ENCODE assay signal across 19 cellular contexts in genomic region chr6:12401200-12401599, GRCh38.
DNase-seq lines count a peak whose midpoint lies in the region; ATAC-seq and TF ChIP-seq lines count a peak whose summit lies in the region.
"Had no signal": no experiment of that assay in that cellular context is flagged by ENCODE, and none has a peak within 500 bp of the region (broad histone marks: within the 10 kb centered on the region; RNA-seq: fewer than 3 reads in every experiment).

No MANE protein-coding gene starts in this region.

- H3K9me3 ChIP-seq in adrenal gland (replicated peaks in 1 of 3) (no peaks in the 10 kb centered on the region), stomach smooth muscle (ENCODE audit: control insufficient read depth in 2 of 2, low read length in 2 of 2) (no peaks in the 10 kb centered on the region)

- no peak for TF ChIP-seq POLR2A in adrenal gland (IDR thresholded peaks at IDR 0.05)

- H3K4me1 Mint-ChIP-seq in stimulated activated naive CD8-positive, alpha-beta T cell treated with anti-CD3 and anti-CD28 coated beads, Interleukin-15, amount 100 ng/mL, for 72 hours, result no peaks in the 10 kb centered on the region

- peak; percentile 22 to 71 (median 51) for DNase-seq in adrenal gland
- peak; percentile 64 for DNase-seq in dermis blood vessel endothelial cell
- DNase-seq in globus pallidus (ENCODE audit: low spot score), result peak; percentile 3
- DNase-seq in stimulated activated naive CD8-positive, alpha-beta T cell treated with anti-CD3 and anti-CD28 coated beads, Interleukin-15, amount 100 ng/mL, for 72 hours, result no peak
- DNase-seq: Calu3; CD8-positive, alpha-beta T cell; GF-D8; H7; HFFc6; NCI-H1417 treated with DMSO at 0.1 percent for 48 hours; NCI-H187 treated with DMSO at 0.1 percent for 48 hours; NCI-H226; NCI-H524 treated with DMSO at 0.1 percent for 48 hours; PC-9 had no signal

- ATAC-seq in HG02840 (IDR thresholded peaks at IDR 0.05; ENCODE audit: low FRiP score, unreplicated experiment), result no peak
- no peak for ATAC-seq in HG03439 (IDR thresholded peaks at IDR 0.05; ENCODE audit: unreplicated experiment)
- no peak for ATAC-seq in stimulated activated naive CD8-positive, alpha-beta T cell treated with anti-CD3 and anti-CD28 coated beads, Interleukin-15, amount 100 ng/mL, for 72 hours
- ATAC-seq: CD8-positive, alpha-beta T cell had no signal

- TF ChIP-seq CTCF in adrenal gland (IDR thresholded peaks at IDR 0.05), result no peak

- WGBS in adrenal gland, 4 donors, result 34 to 41% (median 38%) methylated on average over 3 of the region's 3 CpGs

- peaks cover 0 to 23% of the 10 kb centered on the region in 2 donors for H3K4me1 ChIP-seq in adrenal gland (replicated peaks in 1 of 2)
- peaks cover 10% of the 10 kb centered on the region for H3K4me1 ChIP-seq in stomach smooth muscle (ENCODE audit: control insufficient read depth, insufficient read depth, low read length)
- H3K4me1 ChIP-seq: BLaER1 treated with 17β-estradiol and CSF1 and Interleukin-3, amounts not matched to agents 10 nM and 100 nM had no signal

- H3K27me3 ChIP-seq in adrenal gland (no peaks in the 10 kb centered on the region), stomach smooth muscle (ENCODE audit: control insufficient read depth in 1 of 2, insufficient read depth in 2 of 2, low read length in 2 of 2) (no peaks in the 10 kb centered on the region)
- H3K27me3 ChIP-seq: BLaER1 treated with 17β-estradiol and CSF1 and Interleukin-3, amounts not matched to agents 10 nM and 100 nM had no signal

- intact Hi-C loops in adrenal gland (cut with DNase I), result no loop called here

- H3K9ac ChIP-seq in stomach smooth muscle (ENCODE audit: low read length in 2 of 2), result peak overlapping the region in 1 of 2 donors; percentile 24
- H3K9ac ChIP-seq: BLaER1 treated with 17β-estradiol and CSF1 and Interleukin-3, amounts not matched to agents 10 nM and 100 nM had no signal

- H3K4me3 ChIP-seq in adrenal gland (no peak overlapping the region), stomach smooth muscle (ENCODE audit: low read length in 2 of 2) (no peak overlapping the region)
- H3K4me3 ChIP-seq: BLaER1 treated with 17β-estradiol and CSF1 and Interleukin-3, amounts not matched to agents 10 nM and 100 nM; PC-9 had no signal

- no peak overlapping the region for H3K27ac Mint-ChIP-seq in stimulated activated naive CD8-positive, alpha-beta T cell treated with anti-CD3 and anti-CD28 coated beads, Interleukin-15, amount 100 ng/mL, for 72 hours
- H3K27ac Mint-ChIP-seq: CD8-positive, alpha-beta T cell; HFFc6 had no signal

- no peaks in the 10 kb centered on the region for H3K9me3 Mint-ChIP-seq in stimulated activated naive CD8-positive, alpha-beta T cell treated with anti-CD3 and anti-CD28 coated beads, Interleukin-15, amount 100 ng/mL, for 72 hours
- H3K9me3 Mint-ChIP-seq: CD8-positive, alpha-beta T cell; HFFc6 had no signal

- H3K27ac ChIP-seq in adrenal gland (peak overlapping the region in 2 of 5 donors; percentile 27 to 51), stomach smooth muscle (ENCODE audit: low read length) (peak overlapping the region; percentile 42)
- H3K27ac ChIP-seq: BLaER1 treated with 17β-estradiol and CSF1 and Interleukin-3, amounts not matched to agents 10 nM and 100 nM; PC-9; RWPE1 had no signal

- peaks cover 9% of the 10 kb centered on the region for H3K27me3 Mint-ChIP-seq in stimulated activated naive CD8-positive, alpha-beta T cell treated with anti-CD3 and anti-CD28 coated beads, Interleukin-15, amount 100 ng/mL, for 72 hours

- no peak overlapping the region for H3K4me3 Mint-ChIP-seq in stimulated activated naive CD8-positive, alpha-beta T cell treated with anti-CD3 and anti-CD28 coated beads, Interleukin-15, amount 100 ng/mL, for 72 hours
- H3K4me3 Mint-ChIP-seq: CD8-positive, alpha-beta T cell; HFFc6 had no signal

- no peaks in the 10 kb centered on the region for H3K36me3 ChIP-seq in adrenal gland (replicated peaks in 1 of 2)
- H3K36me3 ChIP-seq in stomach smooth muscle (ENCODE audit: control insufficient read depth in 2 of 2, insufficient read depth in 2 of 2, low read length in 2 of 2), result no peaks in the 10 kb centered on the region
- H3K36me3 ChIP-seq: BLaER1 treated with 17β-estradiol and CSF1 and Interleukin-3, amounts not matched to agents 10 nM and 100 nM had no signal

Comparison
In these comparisons a context has a peak if more than half of its experiments do, and no peak if none do; other contexts are left out.
1. DNase-seq: peak in adrenal gland (7 of 7), dermis blood vessel endothelial cell (single experiment) and globus pallidus (single experiment); none in stimulated activated naive CD8-positive, alpha-beta T cell treated with anti-CD3 and anti-CD28 coated beads, Interleukin-15, amount 100 ng/mL, for 72 hours (0 of 2).